Comparison of ENCODE assay signal across 20 cellular contexts in genomic region chr12:132500137-132500855, GRCh38. TPM values are rescaled to one million over a fixed set of nuclear protein-coding genes. Genes with fewer than 3 reads are reported as not detected.
A peak's percentile ranks its signal among the peaks of the same experiment; 100 is the strongest.
DNase-seq lines count a peak whose midpoint lies in the region; ATAC-seq lines count a peak whose summit lies in the region.
"Had no signal": no experiment of that assay in that cellular context is flagged by ENCODE, and none has a peak within 500 bp of the region (broad histone marks: within the 10 kb centered on the region; RNA-seq: fewer than 3 reads in every experiment).

No MANE protein-coding gene starts in this region.

- peak overlapping the region; percentile 61 to 80 for H3K27ac Mint-ChIP-seq in stimulated activated naive CD8-positive, alpha-beta T cell treated with anti-CD3 and anti-CD28 coated beads, Interleukin-15, amount 100 ng/mL, for 72 hours
- peak overlapping the region; percentile 52 for H3K27ac Mint-ChIP-seq in activated T-helper 17 cell treated with anti-CD3 and anti-CD28 coated beads, Interleukin-2, amount 50 U/mL, for 72 hours
- H3K27ac Mint-ChIP-seq: activated CD8-positive, alpha-beta T cell treated with anti-CD3 and anti-CD28 coated beads for 36 hours; activated naive CD4-positive, alpha-beta T cell treated with anti-CD3 and anti-CD28 coated beads, Interleukin-2, amount 50 U/mL, for 24 hours; GM23338; T-helper 1 cell treated with Interleukin-12 subunit alpha and Interleukin-12 subunit beta and Interleukin-4 antibody, amounts not matched to agents 30 μg/mL and 1 μg/mL, for 36 hours had no signal

- peaks cover 93% of the 10 kb centered on the region for H3K4me1 Mint-ChIP-seq in stimulated activated naive CD8-positive, alpha-beta T cell treated with anti-CD3 and anti-CD28 coated beads, Interleukin-15, amount 100 ng/mL, for 72 hours
- H3K4me1 Mint-ChIP-seq in activated T-helper 17 cell treated with anti-CD3 and anti-CD28 coated beads, Interleukin-2, amount 50 U/mL, for 72 hours = peaks cover 5% of the 10 kb centered on the region

- no peak for ATAC-seq in stimulated activated naive CD8-positive, alpha-beta T cell treated with anti-CD3 and anti-CD28 coated beads, Interleukin-15, amount 100 ng/mL, for 72 hours
- no peak for ATAC-seq in stimulated activated naive CD8-positive, alpha-beta T cell treated with anti-CD3 and anti-CD28 coated beads, Interleukin-15, Interleukin-2, amounts not matched to agents 100 U/mL and 50 U/mL, for 24 hours
- no peak for ATAC-seq in activated T-helper 17 cell treated with anti-CD3 and anti-CD28 coated beads, Interleukin-2, amount 50 U/mL, for 72 hours (replicated peaks)
- ATAC-seq in HG02759 (IDR thresholded peaks at IDR 0.05; ENCODE audit: unreplicated experiment) = no peak
- no peak for ATAC-seq in HG02870 (IDR thresholded peaks at IDR 0.05; ENCODE audit: unreplicated experiment)
- ATAC-seq in GM18502 (IDR thresholded peaks at IDR 0.05; ENCODE audit: poor library complexity, unreplicated experiment) = no peak
- ATAC-seq: activated CD8-positive, alpha-beta T cell treated with anti-CD3 and anti-CD28 coated beads for 36 hours; natural killer cell had no signal

- H3K27me3 Mint-ChIP-seq in stimulated activated naive CD8-positive, alpha-beta T cell treated with anti-CD3 and anti-CD28 coated beads, Interleukin-15, amount 100 ng/mL, for 72 hours = no peaks in the 10 kb centered on the region
- H3K27me3 Mint-ChIP-seq in activated T-helper 17 cell treated with anti-CD3 and anti-CD28 coated beads, Interleukin-2, amount 50 U/mL, for 72 hours = no peaks in the 10 kb centered on the region
- H3K27me3 Mint-ChIP-seq: activated CD8-positive, alpha-beta T cell treated with anti-CD3 and anti-CD28 coated beads for 36 hours; activated naive CD4-positive, alpha-beta T cell treated with anti-CD3 and anti-CD28 coated beads, Interleukin-2, amount 50 U/mL, for 24 hours had no signal

- DNase-seq in stimulated activated naive CD8-positive, alpha-beta T cell treated with anti-CD3 and anti-CD28 coated beads, Interleukin-15, amount 100 ng/mL, for 72 hours = no peak
- no peak for DNase-seq in stimulated activated naive CD8-positive, alpha-beta T cell treated with anti-CD3 and anti-CD28 coated beads, Interleukin-15, Interleukin-2, amounts not matched to agents 100 U/mL and 50 U/mL, for 24 hours
- DNase-seq in myocyte (ENCODE audit: low read depth) (peak; percentile 36), GOT3 (lab: John Stamatoyannopoulos, UW) (no peak)
- DNase-seq: activated CD8-positive, alpha-beta T cell treated with anti-CD3 and anti-CD28 coated beads for 36 hours; activated T-cell treated with anti-CD3 and anti-CD28 coated beads, Interleukin-2, amount 50 U/mL, for 1 hour; colonic mucosa; COR-L47; natural killer cell; NCI-H2171 treated with DMSO at 0.1 percent for 48 hours; NCI-H69; small intestine; stimulated activated CD4-positive, alpha-beta T cell treated with anti-CD3 and anti-CD28 coated beads, Interleukin-4, amount 100 ng/mL, for 1 hour had no signal

- H3K9me3 Mint-ChIP-seq in stimulated activated naive CD8-positive, alpha-beta T cell treated with anti-CD3 and anti-CD28 coated beads, Interleukin-15, amount 100 ng/mL, for 72 hours = no peaks in the 10 kb centered on the region
- no peaks in the 10 kb centered on the region for H3K9me3 Mint-ChIP-seq in activated T-helper 17 cell treated with anti-CD3 and anti-CD28 coated beads, Interleukin-2, amount 50 U/mL, for 72 hours
- H3K9me3 Mint-ChIP-seq: activated CD8-positive, alpha-beta T cell treated with anti-CD3 and anti-CD28 coated beads for 36 hours; activated naive CD4-positive, alpha-beta T cell treated with anti-CD3 and anti-CD28 coated beads, Interleukin-2, amount 50 U/mL, for 24 hours; GM23338; natural killer cell; T-helper 1 cell treated with Interleukin-12 subunit alpha and Interleukin-12 subunit beta and Interleukin-4 antibody, amounts not matched to agents 30 μg/mL and 1 μg/mL, for 36 hours had no signal

- no peaks in the 10 kb centered on the region for H3K36me3 Mint-ChIP-seq in activated T-helper 17 cell treated with anti-CD3 and anti-CD28 coated beads, Interleukin-2, amount 50 U/mL, for 72 hours (ENCODE audit: low read depth)
- H3K36me3 Mint-ChIP-seq: activated naive CD4-positive, alpha-beta T cell treated with anti-CD3 and anti-CD28 coated beads, Interleukin-2, amount 50 U/mL, for 24 hours; natural killer cell had no signal

- H3K4me3 Mint-ChIP-seq in stimulated activated naive CD8-positive, alpha-beta T cell treated with anti-CD3 and anti-CD28 coated beads, Interleukin-15, amount 100 ng/mL, for 72 hours = no peak overlapping the region
- H3K4me3 Mint-ChIP-seq in activated T-helper 17 cell treated with anti-CD3 and anti-CD28 coated beads, Interleukin-2, amount 50 U/mL, for 72 hours = no peak overlapping the region
- H3K4me3 Mint-ChIP-seq: activated CD8-positive, alpha-beta T cell treated with anti-CD3 and anti-CD28 coated beads for 36 hours; activated naive CD4-positive, alpha-beta T cell treated with anti-CD3 and anti-CD28 coated beads, Interleukin-2, amount 50 U/mL, for 24 hours; GM23338; natural killer cell; T-helper 1 cell treated with Interleukin-12 subunit alpha and Interleukin-12 subunit beta and Interleukin-4 antibody, amounts not matched to agents 30 μg/mL and 1 μg/mL, for 36 hours had no signal

RNA-seq across cellular contexts. Expression of gene FBRSL1, which starts 10.3 kb away (rescaled TPM):
- 10 to 100 TPM; 34.7 to 38.7 TPM for total RNA-seq in activated T-helper 17 cell treated with anti-CD3 and anti-CD28 coated beads, Interleukin-2, amount 50 U/mL, for 72 hours
- 13.1 and 20.6 TPM in 2 replicates for total RNA-seq in myocyte
- 15.1 TPM for polyA plus RNA-seq in myocyte (2012)
